Comparison of ENCODE assay signal across 22 cellular contexts in genomic region chr5:74954919-74955318, GRCh38.
A peak's percentile ranks its signal among the peaks of the same experiment; 100 is the strongest.
DNase-seq lines count a peak whose midpoint lies in the region; ATAC-seq, FAIRE-seq and TF ChIP-seq lines count a peak whose summit lies in the region.
"Had no signal": no experiment of that assay in that cellular context is flagged by ENCODE, and none has a peak within 500 bp of the region (broad histone marks: within the 10 kb centered on the region; RNA-seq: fewer than 3 reads in every experiment).

No MANE protein-coding gene starts in this region.

- TF ChIP-seq EP300 in HepG2 (IDR thresholded peaks at IDR 0.05; ENCODE audit: low read depth in 2 of 2, low read length in 2 of 2) (0 out of 4 replicates have a peak, but pooled peaks of 1 of the 2 experiments have one; percentile 7), HepG2 (CRISPR knock-in tag; IDR thresholded peaks at IDR 0.05; ENCODE audit: borderline replicate concordance) (no peak)

- WGBS in HepG2 (ENCODE audit: low lambda C conversion rate) = 26% methylated on average over 3 of the region's 3 CpGs
- WGBS in right lobe of liver (ENCODE audit: insufficient coverage, low coverage, low lambda C conversion rate, missing lambda C conversion rate) = 82% methylated on average over 3 of the region's 3 CpGs
- 49 to 57% methylated on average over 3 of the region's 3 CpGs for WGBS in testis, 2 donors

- H3K4me2 ChIP-seq in HepG2 (ENCODE audit: low read depth, low read length) = peak overlapping the region; percentile 53; the same call in 1 of the 2 replicates

- no peak for TF ChIP-seq CTCF in HepG2 (CRISPR knock-in tag; IDR thresholded peaks at IDR 0.05)
- no peak for TF ChIP-seq CTCF in right lobe of liver (IDR thresholded peaks at IDR 0.05)
- TF ChIP-seq CTCF in chondrocyte (IDR thresholded peaks at IDR 0.05) = no peak
- no peak for TF ChIP-seq CTCF in testis (IDR thresholded peaks at IDR 0.05)

- H2AFZ ChIP-seq in HepG2 (ENCODE audit: low read length) = no peak overlapping the region
- H2AFZ ChIP-seq: parathyroid adenoma had no signal

- CTCF ChIA-PET in HepG2 (lab: Yijun Ruan, JAX; ENCODE audit: low intra/inter-chr PET ratio, low total read pairs) = no interaction called here

- H4K20me1 ChIP-seq in HepG2 (ENCODE audit: insufficient read depth, low read length) = no peaks in the 10 kb centered on the region

- H3K27ac Mint-ChIP-seq in chondrocyte (ENCODE audit: unreplicated experiment) = peak overlapping the region; percentile 24
- H3K27ac Mint-ChIP-seq: immature natural killer cell, T-cell, WTC11 had no signal

- DNase-seq in HepG2 (ENCODE audit: low spot score) = peak; percentile 51
- no peak for DNase-seq in right lobe of liver
- no peak for DNase-seq in chondrocyte (ENCODE audit: low spot score)
- DNase-seq in kidney tubule cell (ENCODE audit: low spot score) = peak; percentile 64
- DNase-seq in left ventricle myocardium superior = no peak
- no peak for DNase-seq in testis
- no peak for DNase-seq in cerebellum (ENCODE audit: low spot score)
- DNase-seq in putamen (ENCODE audit: low spot score) = no peak
- DNase-seq: 8988T; activated CD8-positive, alpha-beta memory T cell treated with anti-CD3 and anti-CD28 coated beads for 24 hours; amygdala; CD8-positive, alpha-beta memory T cell; dorsolateral prefrontal cortex; immature natural killer cell; NCI-H1436 treated with DMSO at 0.1 percent for 48 hours; NCI-H526; stimulated activated CD4-positive, alpha-beta T cell treated with anti-CD3 and anti-CD28 coated beads, Interleukin-15, amount 100 ng/mL, for 24 hours; T-cell had no signal

- ATAC-seq in HepG2 (peak; percentile 32), right lobe of liver (no peak), left ventricle myocardium superior (no peak)
- ATAC-seq: T-cell, WTC11 had no signal

- no peaks in the 10 kb centered on the region for H3K27me3 Mint-ChIP-seq in chondrocyte (ENCODE audit: low read depth)
- H3K27me3 Mint-ChIP-seq: activated T-helper 17 cell treated with anti-CD3 and anti-CD28 coated beads, Interleukin-2, amount 50 U/mL, for 72 hours; T-cell had no signal

- H3K79me2 ChIP-seq in HepG2 (ENCODE audit: insufficient read depth, low read length) = no peaks in the 10 kb centered on the region
- H3K79me2 ChIP-seq: parathyroid adenoma had no signal

- intact Hi-C loops in HepG2 (cut with micrococcal nuclease; ENCODE audit: unreplicated experiment) (no loop called here), right lobe of liver (cut with DNase I) (no loop called here), left ventricle myocardium superior (cut with micrococcal nuclease) (no loop called here), testis (cut with DNase I; ENCODE audit: low total_unique reads) (no loop called here)

- H3K9me3 Mint-ChIP-seq in chondrocyte (ENCODE audit: low read depth) = peaks cover 7% of the 10 kb centered on the region
- H3K9me3 Mint-ChIP-seq: activated T-helper 17 cell treated with anti-CD3 and anti-CD28 coated beads, Interleukin-2, amount 50 U/mL, for 72 hours had no signal

- H3K9me3 ChIP-seq in HepG2 (ENCODE audit: low read length) = no peaks in the 10 kb centered on the region; the same call in 1 of the 2 replicates
- no peaks in the 10 kb centered on the region for H3K9me3 ChIP-seq in right lobe of liver
- H3K9me3 ChIP-seq in testis = no peaks in the 10 kb centered on the region

- peaks cover 2% of the 10 kb centered on the region for H3K36me3 Mint-ChIP-seq in chondrocyte (ENCODE audit: low read depth)
- H3K36me3 Mint-ChIP-seq: T-cell had no signal

- no TSS peak for BruUV-seq in HepG2 (replicated peaks; lab: Mats Ljungman, UMichigan)

- no peak overlapping the region for H3K4me3 Mint-ChIP-seq in chondrocyte (ENCODE audit: unreplicated experiment)
- H3K4me3 Mint-ChIP-seq: activated T-helper 17 cell treated with anti-CD3 and anti-CD28 coated beads, Interleukin-2, amount 50 U/mL, for 72 hours; CD8-positive, alpha-beta memory T cell; immature natural killer cell; T-cell; WTC11 had no signal

- H3K4me1 ChIP-seq in HepG2 (ENCODE audit: insufficient read depth, low read length) = peaks cover 90% of the 10 kb centered on the region
- peaks cover 0 to 21% (median 9%) of the 10 kb centered on the region in 4 donors for H3K4me1 ChIP-seq in right lobe of liver
- H3K4me1 ChIP-seq in testis = no peaks in the 10 kb centered on the region
- H3K4me1 ChIP-seq: parathyroid adenoma had no signal

- in situ Hi-C loops in HepG2 (cut with HindIII; ENCODE audit: extremely low pct_ligation_motif_present, low pct_unique_long_range_greater_than_20kb) = no loop called here

- TF ChIP-seq POLR2A in HepG2 (IDR thresholded peaks at IDR 0.05; ENCODE audit: insufficient read depth in 1 of 2, low read depth in 2 of 2, low read length in 2 of 2) (no peak), right lobe of liver (IDR thresholded peaks at IDR 0.05) (no peak), testis (IDR thresholded peaks at IDR 0.05) (no peak)

- no peak overlapping the region for H3K4me3 ChIP-seq in HepG2 (replicated peaks in 1 of 3; ENCODE audit: insufficient read depth in 1 of 3, low read depth in 2 of 3, low read length in 3 of 3)
- H3K4me3 ChIP-seq in right lobe of liver = no peak overlapping the region
- H3K4me3 ChIP-seq in testis = no peak overlapping the region
- H3K4me3 ChIP-seq: dorsolateral prefrontal cortex had no signal

- H3K27ac ChIP-seq in HepG2 (ENCODE audit: extremely low read length, insufficient read depth, low read length) (peak overlapping the region; percentile 52), right lobe of liver (no peak overlapping the region), testis (no peak overlapping the region)
- H3K27ac ChIP-seq: dorsolateral prefrontal cortex, HL-60, parathyroid adenoma had no signal

- no peaks in the 10 kb centered on the region for H3K27me3 ChIP-seq in HepG2 (ENCODE audit: control insufficient read depth in 1 of 2, insufficient read depth in 2 of 2, low read length in 2 of 2)
- no peaks in the 10 kb centered on the region for H3K27me3 ChIP-seq in right lobe of liver
- no peaks in the 10 kb centered on the region for H3K27me3 ChIP-seq in testis
- H3K27me3 ChIP-seq: dorsolateral prefrontal cortex had no signal

- H3K9ac ChIP-seq in HepG2 (ENCODE audit: insufficient read depth, low read depth, low read length) = peak overlapping the region; percentile 12; the same call in 1 of the 2 replicates
- H3K9ac ChIP-seq: parathyroid adenoma had no signal

- POLR2A ChIA-PET in HepG2 (lab: Yijun Ruan, JAX) = interaction anchor here (1.3 kb wide), 1 partner anchor 188 kb away, joined by 4 read pairs; the partner anchor contains the start of genes GFM2 and NSA2

- H3K36me3 ChIP-seq in HepG2 (replicated peaks in 1 of 2; ENCODE audit: control insufficient read depth in 1 of 2, insufficient read depth in 2 of 2, low read length in 2 of 2) (no peaks in the 10 kb centered on the region), right lobe of liver (no peaks in the 10 kb centered on the region), testis (ENCODE audit: low read depth, missing control alignments) (no peaks in the 10 kb centered on the region)

- no peak for TF ChIP-seq RAD21 in HepG2 (CRISPR knock-in tag; IDR thresholded peaks at IDR 0.05)

- H3K4me1 Mint-ChIP-seq in chondrocyte (ENCODE audit: low read depth) = peaks cover 44% of the 10 kb centered on the region
- H3K4me1 Mint-ChIP-seq: immature natural killer cell, WTC11 had no signal

- no peak for FAIRE-seq in HepG2 (lab: Jason Lieb, UNC)

TF ChIP-seq in HepG2, 621 proteins besides CTCF, POLR2A, EP300 and RAD21 (continues in another document):
- no peak for TF ChIP-seq GATAD1 (CRISPR knock-in tag; IDR thresholded peaks at IDR 0.05)
- TF ChIP-seq, protein P1, sequence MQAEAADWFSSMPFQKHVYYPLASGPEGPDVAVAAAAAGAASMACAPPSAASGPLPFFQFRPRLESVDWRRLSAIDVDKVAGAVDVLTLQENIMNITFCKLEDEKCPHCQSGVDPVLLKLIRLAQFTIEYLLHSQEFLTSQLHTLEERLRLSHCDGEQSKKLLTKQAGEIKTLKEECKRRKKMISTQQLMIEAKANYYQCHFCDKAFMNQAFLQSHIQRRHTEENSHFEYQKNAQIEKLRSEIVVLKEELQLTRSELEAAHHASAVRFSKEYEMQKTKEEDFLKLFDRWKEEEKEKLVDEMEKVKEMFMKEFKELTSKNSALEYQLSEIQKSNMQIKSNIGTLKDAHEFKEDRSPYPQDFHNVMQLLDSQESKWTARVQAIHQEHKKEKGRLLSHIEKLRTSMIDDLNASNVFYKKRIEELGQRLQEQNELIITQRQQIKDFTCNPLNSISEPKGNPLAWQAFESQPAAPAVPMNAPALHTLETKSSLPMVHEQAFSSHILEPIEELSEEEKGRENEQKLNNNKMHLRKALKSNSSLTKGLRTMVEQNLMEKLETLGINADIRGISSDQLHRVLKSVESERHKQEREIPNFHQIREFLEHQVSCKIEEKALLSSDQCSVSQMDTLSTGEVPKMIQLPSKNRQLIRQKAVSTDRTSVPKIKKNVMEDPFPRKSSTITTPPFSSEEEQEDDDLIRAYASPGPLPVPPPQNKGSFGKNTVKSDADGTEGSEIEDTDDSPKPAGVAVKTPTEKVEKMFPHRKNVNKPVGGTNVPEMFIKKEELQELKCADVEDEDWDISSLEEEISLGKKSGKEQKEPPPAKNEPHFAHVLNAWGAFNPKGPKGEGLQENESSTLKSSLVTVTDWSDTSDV (CRISPR knock-in tag; IDR thresholded peaks at IDR 0.05) = no peak

Comparison
In these comparisons a context has a peak if more than half of its experiments do, and no peak if none do; other contexts are left out.
1. DNase-seq: peak in HepG2 (single experiment) and kidney tubule cell (single experiment); none in right lobe of liver (0 of 3), chondrocyte (single experiment), left ventricle myocardium superior (single experiment), testis (single experiment), cerebellum (single experiment) and putamen (single experiment).